10 cellular contexts compared by ENCODE assay signal in genomic region chr7:16398211-16399017, GRCh38.
"Had no signal": no experiment of that assay in that cellular context is flagged by ENCODE, and none has a peak within 500 bp of the region (broad histone marks: within the 10 kb centered on the region; RNA-seq: fewer than 3 reads in every experiment).

No MANE protein-coding gene starts in this region.

- H3K4me1 ChIP-seq: suprapubic skin had no signal

- H3K9me3 ChIP-seq: suprapubic skin had no signal

- H3K27me3 ChIP-seq: suprapubic skin had no signal

- DNase-seq: activated CD4-positive, alpha-beta memory T cell treated with anti-CD3 and anti-CD28 coated beads, Interleukin-2, amount 10 ng/mL, durations not matched to agents 7 days and 5 days; activated T-cell treated with anti-CD3 and anti-CD28 coated beads, Interleukin-2, amount 50 U/mL, for 72 hours; central memory CD4-positive, alpha-beta T cell; effector CD4-positive, alpha-beta T cell; left colon; stimulated activated CD4-positive, alpha-beta T cell treated with anti-CD3 and anti-CD28 coated beads, Interleukin-2, amount 100 ng/mL, for 48 hours; stimulated activated naive CD8-positive, alpha-beta T cell treated with anti-CD3 and anti-CD28 coated beads, Interleukin-15, Interleukin-2, amounts not matched to agents 100 U/mL and 50 U/mL, for 24 hours; SW 1271 had no signal

- H3K4me3 ChIP-seq: coronary artery, suprapubic skin had no signal

- H3K36me3 ChIP-seq: suprapubic skin had no signal

- ATAC-seq: activated T-cell treated with anti-CD3 and anti-CD28 coated beads, Interleukin-2, amount 50 U/mL, for 72 hours; left colon; stimulated activated naive CD8-positive, alpha-beta T cell treated with anti-CD3 and anti-CD28 coated beads, Interleukin-15, Interleukin-2, amounts not matched to agents 100 U/mL and 50 U/mL, for 24 hours had no signal

- H3K27ac ChIP-seq: coronary artery, suprapubic skin had no signal
